ENCODE assay signal across 27 cellular contexts in genomic region chr4:38740303-38740702, GRCh38. TPM values are rescaled to one million over a fixed set of nuclear protein-coding genes. Genes with fewer than 3 reads are reported as not detected.
"Had no signal": no experiment of that assay in that cellular context is flagged by ENCODE, and none has a peak within 500 bp of the region (broad histone marks: within the 10 kb centered on the region; RNA-seq: fewer than 3 reads in every experiment).

No MANE protein-coding gene starts in this region.

- H3K4me1 Mint-ChIP-seq: activated T-helper 17 cell treated with anti-CD3 and anti-CD28 coated beads, Interleukin-2, amount 50 U/mL, for 72 hours; central memory CD8-positive, alpha-beta T cell had no signal

- H3K4me3 ChIP-seq: adrenal gland, ascending aorta, esophagus muscularis mucosa, ovary, prostate gland, right atrium auricular region, thoracic aorta had no signal

- H3K36me3 Mint-ChIP-seq: mesothelial cell of epicardium; natural killer cell treated with Interleukin-12 subunit alpha and Interleukin-12 subunit beta and Interleukin-15 and Interleukin-18, amount 100 ng/mL, for 72 hours; type B pancreatic cell had no signal

- H3K36me3 ChIP-seq: adrenal gland, ascending aorta, brain microvascular endothelial cell, esophagus muscularis mucosa, neutrophil, ovary, prostate gland, right atrium auricular region, thoracic aorta had no signal

- DNase-seq: activated CD4-positive, alpha-beta T cell treated with anti-CD3 and anti-CD28 coated beads for 1 hour; activated CD4-positive, alpha-beta T cell treated with anti-CD3 and anti-CD28 coated beads, Interleukin-2, amount 50 U/mL, for 1 hour; activated CD8-positive, alpha-beta T cell treated with anti-CD3 and anti-CD28 coated beads, Interleukin-2, amount 10 ng/mL, durations not matched to agents 7 days and 5 days; activated T-cell treated with anti-CD3 and anti-CD28 coated beads, Interleukin-2, amount 50 U/mL, for 1 hour; adrenal gland; brain microvascular endothelial cell; effector memory CD4-positive, alpha-beta T cell; hippocampal formation; left ventricle myocardium superior; mammary epithelial cell; ovary; stimulated activated CD4-positive, alpha-beta T cell treated with anti-CD3 and anti-CD28 coated beads, Interleukin-4, amount 100 ng/mL, for 24 hours; stimulated activated naive CD4-positive, alpha-beta T cell treated with Interleukin-2 at 50 U/mL for 16 hours had no signal

- H3K27me3 Mint-ChIP-seq: central memory CD8-positive, alpha-beta T cell; type B pancreatic cell had no signal

- H3K4me3 Mint-ChIP-seq: activated CD8-positive, alpha-beta T cell treated with anti-CD3 and anti-CD28 coated beads, Interleukin-2, amount 10 ng/mL, durations not matched to agents 7 days and 5 days; activated naive CD8-positive, alpha-beta T cell; activated T-helper 17 cell treated with anti-CD3 and anti-CD28 coated beads, Interleukin-2, amount 50 U/mL, for 72 hours; central memory CD8-positive, alpha-beta T cell; mesothelial cell of epicardium; natural killer cell treated with Interleukin-12 subunit alpha and Interleukin-12 subunit beta and Interleukin-15 and Interleukin-18, amount 100 ng/mL, for 72 hours; T-helper 2 cell treated with Interferon-gamma antibody and Interleukin-4, amounts not matched to agents 5 μg/mL and 100 μg/mL, for 36 hours; type B pancreatic cell had no signal

- H3K27ac Mint-ChIP-seq: activated CD8-positive, alpha-beta T cell treated with anti-CD3 and anti-CD28 coated beads, Interleukin-2, amount 10 ng/mL, durations not matched to agents 7 days and 5 days; activated naive CD8-positive, alpha-beta T cell; activated T-helper 17 cell treated with anti-CD3 and anti-CD28 coated beads, Interleukin-2, amount 50 U/mL, for 72 hours; mesothelial cell of epicardium; natural killer cell treated with Interleukin-12 subunit alpha and Interleukin-12 subunit beta and Interleukin-15 and Interleukin-18, amount 100 ng/mL, for 72 hours; T-helper 2 cell treated with Interferon-gamma antibody and Interleukin-4, amounts not matched to agents 5 μg/mL and 100 μg/mL, for 36 hours; type B pancreatic cell had no signal

- H3K27me3 ChIP-seq: adrenal gland, ascending aorta, brain microvascular endothelial cell, esophagus muscularis mucosa, neutrophil, ovary, right atrium auricular region had no signal

- H3K27ac ChIP-seq: adrenal gland, ascending aorta, brain microvascular endothelial cell, esophagus muscularis mucosa, neutrophil, ovary, prostate gland, right atrium auricular region, thoracic aorta had no signal

- H3K9me3 ChIP-seq: adrenal gland, ascending aorta, esophagus muscularis mucosa, neutrophil, ovary, prostate gland, right atrium auricular region, thoracic aorta had no signal

- ATAC-seq: activated CD8-positive, alpha-beta T cell treated with anti-CD3 and anti-CD28 coated beads, Interleukin-2, amount 10 ng/mL, durations not matched to agents 7 days and 5 days; activated T-helper 17 cell treated with anti-CD3 and anti-CD28 coated beads, Interleukin-2, amount 50 U/mL, for 72 hours; left ventricle myocardium superior; natural killer cell treated with Interleukin-12 subunit alpha and Interleukin-12 subunit beta and Interleukin-15 and Interleukin-18, amount 100 ng/mL, for 72 hours had no signal

- H3K4me1 ChIP-seq: adrenal gland, ascending aorta, esophagus muscularis mucosa, prostate gland, right atrium auricular region had no signal

RNA-seq across cellular contexts. Expression of gene TLR10, which starts 42.5 kb away (rescaled TPM):
- total RNA-seq: ascending aorta; dermis microvascular lymphatic vessel endothelial cell; left ventricle myocardium superior; mammary epithelial cell; mesothelial cell of epicardium; natural killer cell treated with Interleukin-12 subunit alpha and Interleukin-12 subunit beta and Interleukin-15 and Interleukin-18, amount 100 ng/mL, for 72 hours had no signal
- polyA plus RNA-seq: mammary epithelial cell had no signal
